14 cellular contexts compared by ENCODE assay signal in genomic region chr4:97367878-97368277, GRCh38.
DNase-seq lines count a peak whose midpoint lies in the region; ATAC-seq and TF ChIP-seq lines count a peak whose summit lies in the region.
"Had no signal": no experiment of that assay in that cellular context is flagged by ENCODE, and none has a peak within 500 bp of the region (broad histone marks: within the 10 kb centered on the region; RNA-seq: fewer than 3 reads in every experiment).

No MANE protein-coding gene starts in this region.

- DNase-seq in COLO829 (ENCODE audit: low spot score) (peak; percentile 11), M059J (ENCODE audit: low read depth) (peak; percentile 56), adrenal gland (peak in 6 of 7 donors; percentile 17 to 56 (median 48)), kidney epithelial cell (ENCODE audit: low read depth) (peak; percentile 56), GM19240 (ENCODE audit: insufficient read length, low spot score) (no peak), heart right ventricle (no peak)
- DNase-seq: activated CD4-positive, alpha-beta memory T cell treated with anti-CD3 and anti-CD28 coated beads, Interleukin-2, amount 10 ng/mL, durations not matched to agents 7 days and 5 days; activated effector memory CD4-positive, alpha-beta T cell treated with Interleukin-2 at 50 U/mL for 16 hours; NCI-H510A treated with DMSO at 0.1 percent for 48 hours; Right ventricle myocardium superior; stimulated activated CD4-positive, alpha-beta T cell treated with anti-CD3 and anti-CD28 coated beads, Interleukin-2, amount 100 ng/mL, for 24 hours had no signal

- H3K4me3 ChIP-seq in adrenal gland = no peak overlapping the region
- H3K4me3 ChIP-seq in kidney epithelial cell (ENCODE audit: low read depth, low read length) = no peak overlapping the region
- no peak overlapping the region for H3K4me3 ChIP-seq in heart right ventricle

- H3K4me1 ChIP-seq in adrenal gland (replicated peaks in 1 of 2) (no peaks in the 10 kb centered on the region), heart right ventricle (no peaks in the 10 kb centered on the region)
- H3K4me1 ChIP-seq: parathyroid adenoma had no signal

- H3K27ac ChIP-seq in adrenal gland (no peak overlapping the region), heart right ventricle (no peak overlapping the region)
- H3K27ac ChIP-seq: parathyroid adenoma had no signal

- TF ChIP-seq CTCF in adrenal gland (IDR thresholded peaks at IDR 0.05) = no peak
- TF ChIP-seq CTCF in kidney epithelial cell (IDR thresholded peaks at IDR 0.05; ENCODE audit: insufficient read depth, low read length, poor library complexity, severe bottlenecking) = no peak
- TF ChIP-seq CTCF in heart right ventricle (IDR thresholded peaks at IDR 0.05) = no peak

- H3K27me3 ChIP-seq in adrenal gland (no peaks in the 10 kb centered on the region), kidney epithelial cell (ENCODE audit: control insufficient read depth, insufficient read depth, low read length) (no peaks in the 10 kb centered on the region), heart right ventricle (no peaks in the 10 kb centered on the region)

- intact Hi-C loops in adrenal gland (cut with DNase I) (no loop called here), heart right ventricle (cut with DNase I) (no loop called here)

- H3K9me3 ChIP-seq in adrenal gland (replicated peaks in 1 of 3) (no peaks in the 10 kb centered on the region), heart right ventricle (peaks cover 0 to 45% (median 0%) of the 10 kb centered on the region in 11 donors)

- no peaks in the 10 kb centered on the region for H3K36me3 ChIP-seq in adrenal gland (replicated peaks in 1 of 2)
- H3K36me3 ChIP-seq in kidney epithelial cell (ENCODE audit: control insufficient read depth, insufficient read depth, low read length) = no peaks in the 10 kb centered on the region
- H3K36me3 ChIP-seq in heart right ventricle = no peaks in the 10 kb centered on the region

- no peak for TF ChIP-seq POLR2A in adrenal gland (IDR thresholded peaks at IDR 0.05)

- no peak for ATAC-seq in GM21528 (IDR thresholded peaks at IDR 0.05; ENCODE audit: low FRiP score, unreplicated experiment)
- no peak for ATAC-seq in heart right ventricle
- no peak for ATAC-seq in GM19324 (IDR thresholded peaks at IDR 0.05; ENCODE audit: low FRiP score, unreplicated experiment)

Comparison
In these comparisons a context has a peak if more than half of its experiments do, and no peak if none do; other contexts are left out.
1. DNase-seq: peak in COLO829 (single experiment), M059J (single experiment), adrenal gland (6 of 7) and kidney epithelial cell (single experiment); none in GM19240 (single experiment) and heart right ventricle (0 of 2).